In genomic region chr6:165159459-165159858, GRCh38 we compare ENCODE assay signal across 24 cellular contexts.
"Had no signal": no experiment of that assay in that cellular context is flagged by ENCODE, and none has a peak within 500 bp of the region (broad histone marks: within the 10 kb centered on the region; RNA-seq: fewer than 3 reads in every experiment).

No MANE protein-coding gene starts in this region.

- DNase-seq: activated B cell treated with CpG ODN at 0.5 μM for 24 hours; activated CD4-positive, alpha-beta T cell treated with anti-CD3 and anti-CD28 coated beads for 1 hour; activated CD4-positive, alpha-beta T cell treated with anti-CD3 and anti-CD28 coated beads, Interleukin-2, amount 10 ng/mL, durations not matched to agents 24 days and 14 days; activated CD4-positive, alpha-beta T cell treated with anti-CD3 and anti-CD28 coated beads, Interleukin-2, amount 50 U/mL, for 48 hours; activated CD8-positive, alpha-beta memory T cell treated with anti-CD3 and anti-CD28 coated beads, Interleukin-2, amount 10 ng/mL, durations not matched to agents 7 days and 5 days; activated effector memory CD4-positive, alpha-beta T cell treated with Interleukin-2 at 50 U/mL for 16 hours; activated naive CD4-positive, alpha-beta T cell; activated T-cell treated with anti-CD3 and anti-CD28 coated beads, Interleukin-2, amount 50 U/mL, for 24 hours; aorta; central memory CD4-positive, alpha-beta T cell; NCI-H1092; NCI-H1417; NCI-H1930; NCI-H2171; NCI-H226; NCI-H69; PC-3; SHP77 treated with DMSO at 0.1 percent for 48 hours; T-cell; T-helper 2 cell; T1000 had no signal

- FAIRE-seq: bronchial epithelial cell, RCC 7860, TTC549 had no signal

- ATAC-seq: activated CD8-positive, alpha-beta memory T cell treated with anti-CD3 and anti-CD28 coated beads, Interleukin-2, amount 10 ng/mL, durations not matched to agents 7 days and 5 days; PC-3; T-cell had no signal
